In genomic region chr1:176785810-176786209, GRCh38 we compare ENCODE assay signal across 20 cellular contexts.
DNase-seq lines count a peak whose midpoint lies in the region; ATAC-seq and TF ChIP-seq lines count a peak whose summit lies in the region.
"Had no signal": no experiment of that assay in that cellular context is flagged by ENCODE, and none has a peak within 500 bp of the region (broad histone marks: within the 10 kb centered on the region; RNA-seq: fewer than 3 reads in every experiment).

No MANE protein-coding gene starts in this region.

- H3K27ac Mint-ChIP-seq in WTC11 (no peak overlapping the region), nephron (peak overlapping the region; percentile 85 to 87 (median 87))
- H3K27ac Mint-ChIP-seq: activated CD4-positive, alpha-beta T cell treated with anti-CD3 and anti-CD28 coated beads for 36 hours; neural progenitor cell had no signal

- TF ChIP-seq POLR2A in tibial nerve (IDR thresholded peaks at IDR 0.05) = no peak

- H3K9me3 ChIP-seq in HEK293 (ENCODE audit: control insufficient read depth, insufficient read depth, low read depth, low read length) = no peaks in the 10 kb centered on the region
- H3K9me3 ChIP-seq in tibial nerve = no peaks in the 10 kb centered on the region
- H3K9me3 ChIP-seq: MG63, prostate gland had no signal

- H3K4me1 ChIP-seq in HEK293 (ENCODE audit: control insufficient read depth, insufficient read depth, low read length) (no peaks in the 10 kb centered on the region), tibial nerve (peaks cover 0 to 17% (median 0%) of the 10 kb centered on the region in 4 donors)
- H3K4me1 ChIP-seq: prostate gland had no signal

- H3K9me3 Mint-ChIP-seq in WTC11 = peaks cover 9% of the 10 kb centered on the region
- H3K9me3 Mint-ChIP-seq in nephron = no peaks in the 10 kb centered on the region
- H3K9me3 Mint-ChIP-seq: activated T-cell treated with anti-CD3 and anti-CD28 coated beads, Interleukin-2, amount 50 U/mL, for 4 hours; neural progenitor cell had no signal

- CTCF ChIA-PET in HEK293 (lab: Yijun Ruan, JAX) (interaction anchor here (1.6 kb wide), 1 partner anchor 20 kb away, joined by 5 read pairs; no protein-coding TSS in a partner anchor), WTC11 (lab: Charles Lee) (no interaction called here)

- H3K27me3 Mint-ChIP-seq in WTC11 (ENCODE audit: low read depth) = no peaks in the 10 kb centered on the region
- no peaks in the 10 kb centered on the region for H3K27me3 Mint-ChIP-seq in nephron (ENCODE audit: low read depth)

- POLR2A ChIA-PET in HEK293 (lab: Yijun Ruan, JAX) (no interaction called here), WTC11 (lab: Charles Lee) (no interaction called here)

- no peak for TF ChIP-seq EP300 in tibial nerve (IDR thresholded peaks at IDR 0.05)

- H3K27ac ChIP-seq in HEK293 (ENCODE audit: extremely low read depth, low read depth, low read length) = no peak overlapping the region
- H3K27ac ChIP-seq in tibial nerve = no peak overlapping the region
- H3K27ac ChIP-seq: neural progenitor cell, PC-9, prostate gland had no signal

- no peak overlapping the region for H3K4me3 ChIP-seq in HEK293 (ENCODE audit: low read depth, low read length)
- H3K4me3 ChIP-seq in tibial nerve = no peak overlapping the region
- H3K4me3 ChIP-seq: MG63, neural progenitor cell, PC-9, prostate gland had no signal

- H3K36me3 Mint-ChIP-seq in WTC11 (peaks cover 2% of the 10 kb centered on the region; the same call in 1 of the 2 replicates), nephron (ENCODE audit: low read depth) (no peaks in the 10 kb centered on the region)
- H3K36me3 Mint-ChIP-seq: neural progenitor cell had no signal

- WGBS in tibial nerve, 2 donors = 26 to 36% methylated on average over 5 of the region's 5 CpGs

- H3K27me3 ChIP-seq in tibial nerve = no peaks in the 10 kb centered on the region
- H3K27me3 ChIP-seq: MG63, neural progenitor cell had no signal

- TF ChIP-seq CTCF in HEK293 (tag by site-specific recombination; IDR thresholded peaks at IDR 0.05) (no peak), WTC11 (IDR thresholded peaks at IDR 0.05) (no peak), nephron (IDR thresholded peaks at IDR 0.05; ENCODE audit: unreplicated experiment in 3 of 3) (no peak), tibial nerve (IDR thresholded peaks at IDR 0.05) (no peak)

- no peak overlapping the region for H3K4me3 Mint-ChIP-seq in WTC11
- H3K4me3 Mint-ChIP-seq in nephron = peak overlapping the region; percentile 19 to 40 (median 37)
- H3K4me3 Mint-ChIP-seq: activated CD4-positive, alpha-beta T cell treated with anti-CD3 and anti-CD28 coated beads for 36 hours; activated T-cell treated with anti-CD3 and anti-CD28 coated beads, Interleukin-2, amount 50 U/mL, for 4 hours; neural progenitor cell had no signal

- DNase-seq in DMS 273 treated with DMSO at 0.1 percent for 48 hours (lab: John Stamatoyannopoulos, UW) (peak; percentile 29), WTC11 (ENCODE audit: low spot score) (no peak), tibial nerve (ENCODE audit: low spot score in 2 of 2) (no peak), NAMALWA (ENCODE audit: low spot score) (no peak)
- DNase-seq: activated CD4-positive, alpha-beta T cell treated with anti-CD3 and anti-CD28 coated beads for 36 hours; activated naive CD4-positive, alpha-beta T cell treated with Interleukin-2 at 50 U/mL for 16 hours; activated T-cell treated with anti-CD3 and anti-CD28 coated beads, Interleukin-2, amount 50 U/mL, for 4 hours; amniotic stem cell; DMS153; left colon; MG63; NCI-H1436 treated with DMSO at 0.1 percent for 48 hours; NCI-H2227 treated with DMSO at 0.1 percent for 48 hours; PC-9; SHP77 had no signal

- H3K36me3 ChIP-seq in HEK293 (ENCODE audit: control insufficient read depth in 2 of 2, insufficient read depth in 1 of 2, low read length in 2 of 2) (no peaks in the 10 kb centered on the region), tibial nerve (no peaks in the 10 kb centered on the region)
- H3K36me3 ChIP-seq: MG63, neural progenitor cell, prostate gland had no signal

- ATAC-seq in WTC11 = peak; percentile 79
- ATAC-seq in GM21515 (IDR thresholded peaks at IDR 0.05; ENCODE audit: unreplicated experiment) = no peak
- ATAC-seq: activated CD4-positive, alpha-beta T cell treated with anti-CD3 and anti-CD28 coated beads for 36 hours; activated T-cell treated with anti-CD3 and anti-CD28 coated beads, Interleukin-2, amount 50 U/mL, for 4 hours; left colon had no signal

- peaks cover 24% of the 10 kb centered on the region for H3K4me1 Mint-ChIP-seq in WTC11
- peaks cover 29% of the 10 kb centered on the region for H3K4me1 Mint-ChIP-seq in nephron
- H3K4me1 Mint-ChIP-seq: activated CD4-positive, alpha-beta T cell treated with anti-CD3 and anti-CD28 coated beads for 36 hours had no signal

TF ChIP-seq in HEK293, 187 proteins besides CTCF, POLR2A, EP300 and RAD21:
- TF ChIP-seq ZNF843 (tag by site-specific recombination; IDR thresholded peaks at IDR 0.05) (no peak), ZNF37A (tag by site-specific recombination; IDR thresholded peaks at IDR 0.05) (no peak), PRDM10 (tag by site-specific recombination; IDR thresholded peaks at IDR 0.05) (peak; percentile 53; the same call in 1 of the 2 replicates), KLF1 (tag by site-specific recombination; IDR thresholded peaks at IDR 0.05) (no peak), RBAK (tag by site-specific recombination; IDR thresholded peaks at IDR 0.05) (no peak)

TF ChIP-seq in WTC11, 78 proteins besides CTCF, POLR2A, EP300 and RAD21:
- no peak for TF ChIP-seq ZNF219 (CRISPR knock-in tag; IDR thresholded peaks at IDR 0.05; ENCODE audit: borderline replicate concordance)
- TF ChIP-seq HMGA2 (CRISPR knock-in tag; IDR thresholded peaks at IDR 0.05) = no peak
- TF ChIP-seq ATF1 (CRISPR knock-in tag; IDR thresholded peaks at IDR 0.05) = no peak
- TF ChIP-seq NR2C2 (CRISPR knock-in tag; IDR thresholded peaks at IDR 0.05) = no peak
- TF ChIP-seq, protein P1, sequence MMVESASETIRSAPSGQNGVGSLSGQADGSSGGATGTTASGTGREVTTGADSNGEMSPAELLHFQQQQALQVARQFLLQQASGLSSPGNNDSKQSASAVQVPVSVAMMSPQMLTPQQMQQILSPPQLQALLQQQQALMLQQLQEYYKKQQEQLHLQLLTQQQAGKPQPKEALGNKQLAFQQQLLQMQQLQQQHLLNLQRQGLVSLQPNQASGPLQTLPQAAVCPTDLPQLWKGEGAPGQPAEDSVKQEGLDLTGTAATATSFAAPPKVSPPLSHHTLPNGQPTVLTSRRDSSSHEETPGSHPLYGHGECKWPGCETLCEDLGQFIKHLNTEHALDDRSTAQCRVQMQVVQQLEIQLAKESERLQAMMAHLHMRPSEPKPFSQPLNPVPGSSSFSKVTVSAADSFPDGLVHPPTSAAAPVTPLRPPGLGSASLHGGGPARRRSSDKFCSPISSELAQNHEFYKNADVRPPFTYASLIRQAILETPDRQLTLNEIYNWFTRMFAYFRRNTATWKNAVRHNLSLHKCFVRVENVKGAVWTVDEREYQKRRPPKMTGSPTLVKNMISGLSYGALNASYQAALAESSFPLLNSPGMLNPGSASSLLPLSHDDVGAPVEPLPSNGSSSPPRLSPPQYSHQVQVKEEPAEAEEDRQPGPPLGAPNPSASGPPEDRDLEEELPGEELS (CRISPR knock-in tag; IDR thresholded peaks at IDR 0.05) = no peak
- TF ChIP-seq, protein P2, sequence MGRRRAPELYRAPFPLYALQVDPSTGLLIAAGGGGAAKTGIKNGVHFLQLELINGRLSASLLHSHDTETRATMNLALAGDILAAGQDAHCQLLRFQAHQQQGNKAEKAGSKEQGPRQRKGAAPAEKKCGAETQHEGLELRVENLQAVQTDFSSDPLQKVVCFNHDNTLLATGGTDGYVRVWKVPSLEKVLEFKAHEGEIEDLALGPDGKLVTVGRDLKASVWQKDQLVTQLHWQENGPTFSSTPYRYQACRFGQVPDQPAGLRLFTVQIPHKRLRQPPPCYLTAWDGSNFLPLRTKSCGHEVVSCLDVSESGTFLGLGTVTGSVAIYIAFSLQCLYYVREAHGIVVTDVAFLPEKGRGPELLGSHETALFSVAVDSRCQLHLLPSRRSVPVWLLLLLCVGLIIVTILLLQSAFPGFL (CRISPR knock-in tag; IDR thresholded peaks at IDR 0.05; ENCODE audit: borderline replicate concordance) = no peak
- TF ChIP-seq ZNF416 (CRISPR knock-in tag; IDR thresholded peaks at IDR 0.05) = no peak
- TF ChIP-seq ZNF423 (CRISPR knock-in tag; IDR thresholded peaks at IDR 0.05) = no peak
- TF ChIP-seq KAT7 (CRISPR knock-in tag; IDR thresholded peaks at IDR 0.05; ENCODE audit: borderline replicate concordance) = no peak
- no peak for TF ChIP-seq FOXJ3 (CRISPR knock-in tag; IDR thresholded peaks at IDR 0.05; ENCODE audit: borderline replicate concordance)
TF ChIP-seq in WTC11: peak in this region for 0.
